11 cellular contexts compared by ENCODE assay signal in genomic region chr5:139495644-139496435, GRCh38. TPM values are rescaled to one million over a fixed set of nuclear protein-coding genes. Genes with fewer than 3 reads are reported as not detected.
DNase-seq lines count a peak whose midpoint lies in the region; ATAC-seq and TF ChIP-seq lines count a peak whose summit lies in the region.
"Had no signal": no experiment of that assay in that cellular context is flagged by ENCODE, and none has a peak within 500 bp of the region (broad histone marks: within the 10 kb centered on the region; RNA-seq: fewer than 3 reads in every experiment).

No MANE protein-coding gene starts in this region.

- peaks cover 0 to 2% of the 10 kb centered on the region in 2 donors for H3K4me1 Mint-ChIP-seq in effector memory CD8-positive, alpha-beta T cell (ENCODE audit: low read depth in 2 of 2)
- H3K4me1 Mint-ChIP-seq in natural killer cell: peaks cover 5 to 6% of the 10 kb centered on the region in 2 donors

- no peaks in the 10 kb centered on the region for H3K27me3 ChIP-seq in HAP-1 (ENCODE audit: low read depth)

- ATAC-seq in effector memory CD8-positive, alpha-beta T cell (replicated peaks): no peak
- ATAC-seq in natural killer cell: peak in 2 of 3 donors; percentile 26 to 41
- no peak for ATAC-seq in HG02759 (IDR thresholded peaks at IDR 0.05; ENCODE audit: unreplicated experiment)

- H3K4me3 ChIP-seq in NB4 (ENCODE audit: low read depth, low read length) (no peak overlapping the region), HAP-1 (no peak overlapping the region)
- H3K4me3 ChIP-seq: skin epidermis had no signal

- H3K9me3 Mint-ChIP-seq in effector memory CD8-positive, alpha-beta T cell: no peaks in the 10 kb centered on the region
- no peaks in the 10 kb centered on the region for H3K9me3 Mint-ChIP-seq in natural killer cell
- H3K9me3 Mint-ChIP-seq: memory B cell had no signal

- DNase-seq in EL: peak; percentile 67
- DNase-seq in NB4 (ENCODE audit: low read depth): peak; percentile 57
- DNase-seq in effector memory CD8-positive, alpha-beta T cell: no peak
- DNase-seq in natural killer cell: no peak
- DNase-seq in amniotic stem cell (lab: John Stamatoyannopoulos, UW): no peak
- DNase-seq in HAP-1 (ENCODE audit: low spot score in 2 of 2): no peak
- DNase-seq: NCI-H146 had no signal

- H3K36me3 Mint-ChIP-seq in effector memory CD8-positive, alpha-beta T cell (ENCODE audit: insufficient read depth): no peaks in the 10 kb centered on the region
- no peaks in the 10 kb centered on the region for H3K36me3 Mint-ChIP-seq in natural killer cell
- H3K36me3 Mint-ChIP-seq: memory B cell had no signal

- H3K27ac Mint-ChIP-seq in effector memory CD8-positive, alpha-beta T cell: peak overlapping the region; percentile 21 to 63
- H3K27ac Mint-ChIP-seq in natural killer cell: no peak overlapping the region
- H3K27ac Mint-ChIP-seq: memory B cell had no signal

- in situ Hi-C loops in HAP-1 (cut with MboI; ENCODE audit: low sequenced_read_pairs): no loop called here

- no peaks in the 10 kb centered on the region for H3K36me3 ChIP-seq in HAP-1 (replicated peaks)

- intact Hi-C loops in natural killer cell (cut with micrococcal nuclease): no loop called here

- no peaks in the 10 kb centered on the region for H3K27me3 Mint-ChIP-seq in effector memory CD8-positive, alpha-beta T cell
- H3K27me3 Mint-ChIP-seq in natural killer cell (ENCODE audit: low read depth in 2 of 2): no peaks in the 10 kb centered on the region

- H3K9me3 ChIP-seq in HAP-1: no peaks in the 10 kb centered on the region

- no peaks in the 10 kb centered on the region for H3K4me1 ChIP-seq in HAP-1

- H3K4me3 Mint-ChIP-seq in effector memory CD8-positive, alpha-beta T cell: no peak overlapping the region
- H3K4me3 Mint-ChIP-seq in natural killer cell: no peak overlapping the region
- H3K4me3 Mint-ChIP-seq: memory B cell had no signal

- no peak for TF ChIP-seq POLR2A in NB4 (IDR thresholded peaks at IDR 0.05; ENCODE audit: extremely low read depth, insufficient read length)

- no peak for TF ChIP-seq CTCF in NB4 (IDR thresholded peaks at IDR 0.05; ENCODE audit: low read depth, low read length)
- TF ChIP-seq CTCF in natural killer cell (IDR thresholded peaks at IDR 0.05): no peak

RNA-seq across cellular contexts. Expression of gene STING1, which starts 13.3 kb away (rescaled TPM):
- 10 to 100 TPM; 95.5 to 98.9 (median 96.6) TPM for total RNA-seq in natural killer cell

RNA-seq across cellular contexts. Expression of gene SMIM33, which starts 25.0 kb away (rescaled TPM):
- not detected for total RNA-seq in natural killer cell
- total RNA-seq: SK-MEL-5 had no signal

RNA-seq across cellular contexts. Expression of gene ECSCR, which starts 33.3 kb away (rescaled TPM):
- under 1 TPM in 1 of 3 donors, not detected in 2; 0.48 TPM for total RNA-seq in natural killer cell
- total RNA-seq: SK-MEL-5 had no signal

RNA-seq across cellular contexts. Expression of gene DNAJC18, which starts 56.5 kb away (rescaled TPM):
- total RNA-seq in natural killer cell: 1 to 10 TPM; 2.9 to 4.9 (median 3.6) TPM

Comparison
In these comparisons a context has a peak if more than half of its experiments do, and no peak if none do; other contexts are left out.
1. DNase-seq: peak in EL (single experiment) and NB4 (single experiment); none in effector memory CD8-positive, alpha-beta T cell (0 of 3), natural killer cell (single experiment), amniotic stem cell (single experiment) and HAP-1 (0 of 2).
2. ATAC-seq: peak in natural killer cell (2 of 3); none in effector memory CD8-positive, alpha-beta T cell (single experiment) and HG02759 (single experiment).
3. H3K27ac Mint-ChIP-seq: peak in effector memory CD8-positive, alpha-beta T cell (2 of 2); none in natural killer cell (0 of 2).